ENCODE assay signal across 8 cellular contexts in the genomic region with DNA sequence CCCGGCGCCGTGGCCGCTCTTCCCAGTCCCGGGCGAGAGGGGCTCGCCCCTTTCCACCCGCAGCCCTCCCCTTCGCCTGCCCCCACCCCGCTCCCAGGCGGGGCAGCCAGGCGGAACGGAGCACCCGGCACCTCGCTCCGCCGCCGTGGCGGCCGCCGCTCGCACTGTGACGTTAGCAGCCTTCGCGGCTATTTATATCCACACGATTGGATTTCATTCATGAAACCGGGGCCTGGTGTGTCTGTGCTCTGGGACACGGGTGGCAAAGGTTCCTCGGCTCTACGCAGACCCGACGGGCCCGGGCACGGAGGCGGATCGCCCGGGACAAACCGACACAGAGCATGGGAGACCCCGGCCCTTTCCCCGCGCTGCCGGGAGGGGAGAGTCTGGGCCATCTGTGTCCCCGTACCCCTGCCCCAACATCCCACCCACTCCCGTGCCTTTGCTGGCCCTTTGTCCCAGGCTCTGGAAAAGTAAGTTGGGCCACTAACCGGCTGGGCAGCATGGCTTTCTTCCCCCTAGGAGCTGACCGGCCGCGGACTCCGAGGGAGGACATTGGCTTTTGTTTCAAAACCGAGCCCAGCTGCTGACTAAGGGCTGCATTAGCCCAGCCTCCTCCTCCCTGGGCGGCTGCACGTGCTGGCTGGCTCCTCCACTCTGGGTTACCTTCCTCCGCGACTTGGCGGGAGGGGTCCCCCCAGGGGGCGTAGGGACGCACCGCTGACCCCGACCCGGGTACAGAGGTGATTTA. TPM values are rescaled to one million over a fixed set of nuclear protein-coding genes. Genes with fewer than 3 reads are reported as not detected.
DNase-seq lines count a peak whose midpoint lies in the region; ATAC-seq, FAIRE-seq and TF ChIP-seq lines count a peak whose summit lies in the region.

A gene with protein sequence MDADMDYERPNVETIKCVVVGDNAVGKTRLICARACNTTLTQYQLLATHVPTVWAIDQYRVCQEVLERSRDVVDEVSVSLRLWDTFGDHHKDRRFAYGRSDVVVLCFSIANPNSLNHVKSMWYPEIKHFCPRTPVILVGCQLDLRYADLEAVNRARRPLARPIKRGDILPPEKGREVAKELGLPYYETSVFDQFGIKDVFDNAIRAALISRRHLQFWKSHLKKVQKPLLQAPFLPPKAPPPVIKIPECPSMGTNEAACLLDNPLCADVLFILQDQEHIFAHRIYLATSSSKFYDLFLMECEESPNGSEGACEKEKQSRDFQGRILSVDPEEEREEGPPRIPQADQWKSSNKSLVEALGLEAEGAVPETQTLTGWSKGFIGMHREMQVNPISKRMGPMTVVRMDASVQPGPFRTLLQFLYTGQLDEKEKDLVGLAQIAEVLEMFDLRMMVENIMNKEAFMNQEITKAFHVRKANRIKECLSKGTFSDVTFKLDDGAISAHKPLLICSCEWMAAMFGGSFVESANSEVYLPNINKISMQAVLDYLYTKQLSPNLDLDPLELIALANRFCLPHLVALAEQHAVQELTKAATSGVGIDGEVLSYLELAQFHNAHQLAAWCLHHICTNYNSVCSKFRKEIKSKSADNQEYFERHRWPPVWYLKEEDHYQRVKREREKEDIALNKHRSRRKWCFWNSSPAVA (minus strand): TSS at position 27 of the 751 bp plus-strand sequence. CDS start 32,643 bp downstream, outside the sequence.

- H3K27ac Mint-ChIP-seq in CD4-positive, CD25-positive, alpha-beta regulatory T cell: no peak within 1 kb of the TSS

- H3K36me3 ChIP-seq in CD4-positive, CD25-positive, alpha-beta regulatory T cell (ENCODE audit: control insufficient read depth, insufficient read depth, low read length): no peaks in the 10 kb centered on the region
- H3K36me3 ChIP-seq in K562 (ENCODE audit: control insufficient read depth, insufficient read depth, low read length): no peaks in the 10 kb centered on the region
- no peaks in the 10 kb centered on the region for H3K36me3 ChIP-seq in parathyroid adenoma (ENCODE audit: control insufficient read depth, insufficient read depth, low read length)

- CTCF ChIA-PET in K562 (lab: Yijun Ruan, JAX; ENCODE audit: low intra/inter-chr PET ratio): no interaction called here

- TF ChIP-seq CTCF in K562 (IDR thresholded peaks at IDR 0.05 in 2 of 3, conservative IDR thresholded peaks at IDR 0.05 in 1 of 3; ENCODE audit: insufficient read depth in 2 of 3, low read depth in 1 of 3, low read length in 3 of 3) (0 out of 6 replicates have a peak, but pooled peaks of 1 of the 3 experiments have one; percentile 1), parathyroid adenoma (IDR thresholded peaks at IDR 0.05) (no peak)

- H3K27ac ChIP-seq in CD4-positive, CD25-positive, alpha-beta regulatory T cell (ENCODE audit: insufficient read depth, low read length, poor library complexity, severe bottlenecking): no peak within 1 kb of the TSS
- peak within 1 kb of the TSS; percentile 87 for H3K27ac ChIP-seq in K562 (ENCODE audit: extremely low read depth, low read depth, low read length)
- H3K27ac ChIP-seq in right cardiac atrium (ENCODE audit: low read length): peak within 1 kb of the TSS; percentile 89
- peak within 1 kb of the TSS; percentile 92 for H3K27ac ChIP-seq in parathyroid adenoma

- H3K79me2 ChIP-seq in K562 (ENCODE audit: control insufficient read depth, insufficient read depth, low read length) (no peaks in the 10 kb centered on the region), parathyroid adenoma (no peaks in the 10 kb centered on the region)

- peaks cover 0 to 9% (median 3%) of the 10 kb centered on the region in 4 donors for H3K4me1 Mint-ChIP-seq in CD4-positive, CD25-positive, alpha-beta regulatory T cell

- TSS peak; percentile 84 for BruUV-seq in K562 (replicated peaks; lab: Mats Ljungman, UMichigan)

- peak within 1 kb of the TSS; percentile 92 for H3K4me2 ChIP-seq in K562 (ENCODE audit: insufficient read depth, low read length)
- H3K4me2 ChIP-seq in parathyroid adenoma (ENCODE audit: low read length): peak within 1 kb of the TSS; percentile 95

- peak within 1 kb of the TSS; percentile 13 for H3K4me3 ChIP-seq in CD4-positive, CD25-positive, alpha-beta regulatory T cell (ENCODE audit: low read depth, low read length)
- H3K4me3 ChIP-seq in K562: peak within 1 kb of the TSS; percentile 67
- peak within 1 kb of the TSS; percentile 91 for H3K4me3 ChIP-seq in right cardiac atrium (ENCODE audit: low read length)
- H3K4me3 ChIP-seq in parathyroid adenoma (ENCODE audit: low read depth, low read length): peak within 1 kb of the TSS; percentile 66

- peak; percentile 55 for FAIRE-seq in K562 (lab: Jason Lieb, UNC)

- H3K36me3 Mint-ChIP-seq in CD4-positive, CD25-positive, alpha-beta regulatory T cell: no peaks in the 10 kb centered on the region

- TF ChIP-seq POLR2A in K562 (conservative IDR thresholded peaks at IDR 0.05): peak; percentile 74

- peaks cover 34% of the 10 kb centered on the region for H3K27me3 ChIP-seq in CD4-positive, CD25-positive, alpha-beta regulatory T cell (ENCODE audit: control insufficient read depth, insufficient read depth, low read length)
- H3K27me3 ChIP-seq in K562 (ENCODE audit: control insufficient read depth in 2 of 2, insufficient read depth in 2 of 2, low read length in 2 of 2): no peaks in the 10 kb centered on the region
- no peaks in the 10 kb centered on the region for H3K27me3 ChIP-seq in right cardiac atrium (ENCODE audit: control insufficient read depth, insufficient read depth)
- no peaks in the 10 kb centered on the region for H3K27me3 ChIP-seq in parathyroid adenoma (ENCODE audit: control insufficient read depth, insufficient read depth, low read length)

- POLR2A ChIA-PET in K562 (lab: Yijun Ruan, JAX): interaction anchor here (0.6 to 2.5 kb wide), 7 partner anchors 9 to 141 kb away, joined by 3 to 18 read pairs (median 3); no protein-coding TSS in a partner anchor

- ATAC-seq in CD4-positive, CD25-positive, alpha-beta regulatory T cell (ENCODE audit: low read depth in 2 of 2): peak; percentile 29 to 48
- ATAC-seq in GM19025 (IDR thresholded peaks at IDR 0.05; ENCODE audit: low read depth, unreplicated experiment) (peak; percentile 45), HG03520 (IDR thresholded peaks at IDR 0.05; ENCODE audit: unreplicated experiment) (peak; percentile 37), K562 (peak; percentile 84), right cardiac atrium (peak; percentile 95)

- peak in 1 of 3 donors; percentile 0 for DNase-seq in CD4-positive, CD25-positive, alpha-beta regulatory T cell
- DNase-seq in K562 (ENCODE audit: extremely low read depth in 1 of 4, low spot score in 3 of 4) (peak; percentile 73 to 83 (median 78)), right cardiac atrium (peak; percentile 83 to 93 (median 92))
- no peak for DNase-seq in NK-92 treated with Interleukin-12 subunit alpha and Interleukin-12 subunit beta, amount 100 ng/mL, for 24 hours (lab: John Stamatoyannopoulos, UW)

- H3K9me3 Mint-ChIP-seq in CD4-positive, CD25-positive, alpha-beta regulatory T cell: peaks cover 0 to 3% (median 1%) of the 10 kb centered on the region in 7 donors

- H3K27me3 Mint-ChIP-seq in CD4-positive, CD25-positive, alpha-beta regulatory T cell: peaks cover 63% of the 10 kb centered on the region

- in situ Hi-C loops in K562 (cut with MboI): no loop called here

- H2AFZ ChIP-seq in K562 (ENCODE audit: low read depth, low read length): peak within 1 kb of the TSS; percentile 95
- peak within 1 kb of the TSS; percentile 98 for H2AFZ ChIP-seq in parathyroid adenoma

- WGBS in K562 (ENCODE audit: insufficient coverage, low coverage, missing lambda C conversion rate): 3% methylated on average over 51 of the region's 60 CpGs
- under 1% methylated on average over 60 of the region's 60 CpGs for WGBS in right cardiac atrium

- H3K4me1 ChIP-seq in CD4-positive, CD25-positive, alpha-beta regulatory T cell (ENCODE audit: control insufficient read depth, insufficient read depth, low read length, poor library complexity, severe bottlenecking): peaks cover 17% of the 10 kb centered on the region
- H3K4me1 ChIP-seq in K562 (replicated peaks in 1 of 2; ENCODE audit: control insufficient read depth in 2 of 2, insufficient read depth in 2 of 2, low read length in 2 of 2) (peaks cover 15 to 23% of the 10 kb centered on the region in 2 experiments; a peak in 4 of 5 replicates), right cardiac atrium (ENCODE audit: control insufficient read depth, insufficient read depth, low read length) (no peaks in the 10 kb centered on the region), parathyroid adenoma (peaks cover 6% of the 10 kb centered on the region)

- no peak for TF ChIP-seq RAD21 in K562 (CRISPR knock-in tag; conservative IDR thresholded peaks at IDR 0.05 in 1 of 2, IDR thresholded peaks at IDR 0.05 in 1 of 2)

- peak within 1 kb of the TSS; percentile 86 to 95 for H3K9ac ChIP-seq in K562 (ENCODE audit: insufficient read depth in 1 of 2, low read depth in 2 of 2, low read length in 2 of 2)
- H3K9ac ChIP-seq in parathyroid adenoma: peak within 1 kb of the TSS; percentile 69

- H3K4me3 Mint-ChIP-seq in CD4-positive, CD25-positive, alpha-beta regulatory T cell: peak within 1 kb of the TSS in 2 of 4 donors; percentile 52 to 56

- no peaks in the 10 kb centered on the region for H4K20me1 ChIP-seq in K562 (replicated peaks; ENCODE audit: control insufficient read depth, insufficient read depth, low read length)

- H3K9me3 ChIP-seq in CD4-positive, CD25-positive, alpha-beta regulatory T cell (ENCODE audit: control insufficient read depth in 2 of 2, low read length in 2 of 2): no peaks in the 10 kb centered on the region
- H3K9me3 ChIP-seq in K562 (replicated peaks; ENCODE audit: control insufficient read depth, insufficient read depth, low read depth, low read length): no peaks in the 10 kb centered on the region
- no peaks in the 10 kb centered on the region for H3K9me3 ChIP-seq in right cardiac atrium (ENCODE audit: control insufficient read depth, low read length)
- H3K9me3 ChIP-seq in parathyroid adenoma (ENCODE audit: control insufficient read depth, low read length): no peaks in the 10 kb centered on the region

- intact Hi-C loops in K562 (cut with micrococcal nuclease): loop anchor here (1.0 kb wide), 1 partner anchor 116 kb away; no protein-coding TSS in a partner anchor
- intact Hi-C loops in right cardiac atrium (cut with DNase I): loop anchor here in 2 of 4 donors (5.0 kb wide), 2 partner anchors 42 to 47 kb away; no protein-coding TSS in a partner anchor

- TF ChIP-seq EP300 in K562 (IDR thresholded peaks at IDR 0.05; ENCODE audit: low read length): no peak

- no peaks in the 10 kb centered on the region for H3K9me1 ChIP-seq in K562 (ENCODE audit: control insufficient read depth, insufficient read depth, low read length)

RNA-seq across cellular contexts. Expression of the gene that starts here (rescaled TPM):
- 1.8 TPM for total RNA-seq in CD4-positive, CD25-positive, alpha-beta regulatory T cell
- polyA plus RNA-seq in CD4-positive, CD25-positive, alpha-beta regulatory T cell: not detected
- polyA plus RNA-seq in PFSK-1 (2012; ENCODE audit: insufficient read length, low read depth): 10.7 TPM
- total RNA-seq in K562 (2011; cell fraction: chromatin; rRNA removed; ENCODE audit: low replicate concordance): 11.2 and 15.6 TPM in 2 replicates
- 5.0 and 5.5 TPM in 2 replicates for total RNA-seq in K562 (2011; cell fraction: nucleolus; rRNA removed)
- 4.9 and 5.2 TPM in 2 replicates for total RNA-seq in K562 (2011; cell fraction: nucleoplasm; rRNA removed)
- 6.6 and 10.4 TPM in 2 replicates for total RNA-seq in K562 (2014; rRNA removed)
- total RNA-seq in K562 (2014; rRNA removed; fragmentation: Illumina TruSeq; extraction: Trizol): 10.6 and 11.6 TPM in 2 replicates
- total RNA-seq in K562 (2015; rRNA removed; fragmentation: Illumina TruSeq; extraction: Trizol): 8.8 and 9.2 TPM in 2 replicates
- total RNA-seq in K562 (2021): 8.2 and 8.5 TPM in 2 replicates
- polyA plus RNA-seq in K562 (2011; rRNA removed): 6.8 and 11.7 TPM in 2 replicates
- 3.3 and 3.5 TPM in 2 replicates for polyA plus RNA-seq in K562 (2011; cell fraction: cytosol; rRNA removed)
- 35.6 and 37.0 TPM in 2 replicates for polyA plus RNA-seq in K562 (2011; cell fraction: nucleus; rRNA removed)
- 5.4 and 9.0 TPM in 2 replicates for polyA plus RNA-seq in K562 (2012)
- 7.3 and 9.3 TPM in 2 replicates for polyA plus RNA-seq in K562 (2014; fragmentation: Illumina TruSeq; extraction: Trizol)
- 1 to 10 TPM; 1.7 to 3.8 TPM for polyA plus RNA-seq in K562 (2014; fragmentation: Nextera tagmentation; extraction: Ambion mirVana)
- polyA plus RNA-seq in K562 (2014; rRNA removed): 9.7 and 11.5 TPM in 2 replicates
- polyA minus RNA-seq in K562 (2011; rRNA and poly(A)+ RNA removed): 4.7 and 8.1 TPM in 2 replicates
- polyA minus RNA-seq in K562 (2011; cell fraction: cytosol; rRNA and poly(A)+ RNA removed): 3.7 and 6.9 TPM in 2 replicates
- 9.7 TPM in 2 replicates for polyA minus RNA-seq in K562 (2011; cell fraction: nucleus; rRNA and poly(A)+ RNA removed)
- total RNA-seq in right cardiac atrium: 10 to 100 TPM in 2 of 4 donors, 1 to 10 TPM in 2; 9.3 to 13.8 (median 11.0) TPM
- 5.8 TPM for polyA plus RNA-seq in right cardiac atrium

Comparison
In these comparisons a context has a peak if more than half of its experiments do, and no peak if none do; other contexts are left out.
1. ATAC-seq: peak in every context shown above with its lines; median percentile 95 in right cardiac atrium; 84 in K562; 45 in GM19025; 38 in CD4-positive, CD25-positive, alpha-beta regulatory T cell; 37 in HG03520.
2. H3K4me3 ChIP-seq: peak in every context shown above with its lines; median percentile 91 in right cardiac atrium; 67 in K562; 66 in parathyroid adenoma; 13 in CD4-positive, CD25-positive, alpha-beta regulatory T cell.